In genomic region chr9:87465791-87466190, GRCh38 we compare ENCODE assay signal across 17 cellular contexts.
"Had no signal": no experiment of that assay in that cellular context is flagged by ENCODE, and none has a peak within 500 bp of the region (broad histone marks: within the 10 kb centered on the region; RNA-seq: fewer than 3 reads in every experiment).

No MANE protein-coding gene starts in this region.

- H3K4me3 Mint-ChIP-seq: activated naive CD8-positive, alpha-beta T cell; stimulated activated naive CD8-positive, alpha-beta T cell treated with anti-CD3 and anti-CD28 coated beads, Interleukin-15, Interleukin-2, amounts not matched to agents 100 ng/mL and 50 ng/mL, for 24 hours; T-helper 17 cell had no signal

- H3K27ac ChIP-seq: esophagus muscularis mucosa, heart right ventricle, left ventricle myocardium inferior, ovary, right lobe of liver, suprapubic skin, upper lobe of right lung, WERI-Rb-1 had no signal

- H3K9me3 Mint-ChIP-seq: stimulated activated naive CD8-positive, alpha-beta T cell treated with anti-CD3 and anti-CD28 coated beads, Interleukin-15, Interleukin-2, amounts not matched to agents 100 ng/mL and 50 ng/mL, for 24 hours had no signal

- H3K27ac Mint-ChIP-seq: activated naive CD8-positive, alpha-beta T cell; stimulated activated naive CD8-positive, alpha-beta T cell treated with anti-CD3 and anti-CD28 coated beads, Interleukin-15, Interleukin-2, amounts not matched to agents 100 ng/mL and 50 ng/mL, for 24 hours; T-helper 17 cell had no signal

- H3K27me3 Mint-ChIP-seq: activated naive CD8-positive, alpha-beta T cell; stimulated activated naive CD8-positive, alpha-beta T cell treated with anti-CD3 and anti-CD28 coated beads, Interleukin-15, Interleukin-2, amounts not matched to agents 100 ng/mL and 50 ng/mL, for 24 hours had no signal

- H3K36me3 ChIP-seq: esophagus muscularis mucosa, heart right ventricle, left ventricle myocardium inferior, ovary, right lobe of liver, suprapubic skin, upper lobe of right lung, WERI-Rb-1 had no signal

- H3K4me1 Mint-ChIP-seq: T-helper 17 cell had no signal

- H3K36me3 Mint-ChIP-seq: activated naive CD8-positive, alpha-beta T cell had no signal

- H3K4me1 ChIP-seq: left ventricle myocardium inferior, right lobe of liver had no signal

- H3K27me3 ChIP-seq: esophagus muscularis mucosa, heart right ventricle, ovary, right lobe of liver, suprapubic skin, upper lobe of right lung had no signal

- H3K9me3 ChIP-seq: esophagus muscularis mucosa, heart right ventricle, left ventricle myocardium inferior, ovary, right lobe of liver, suprapubic skin, upper lobe of right lung had no signal

- DNase-seq: activated CD4-positive, alpha-beta T cell treated with anti-CD3 and anti-CD28 coated beads, Interleukin-2, amount 50 U/mL, for 48 hours; effector CD4-positive, alpha-beta T cell; heart right ventricle; left ventricle myocardium inferior; mammary epithelial cell; ovary; right lobe of liver; small intestine; stimulated activated CD4-positive, alpha-beta T cell treated with anti-CD3 and anti-CD28 coated beads, Interleukin-15, amount 100 ng/mL, for 24 hours; stimulated activated CD4-positive, alpha-beta T cell treated with anti-CD3 and anti-CD28 coated beads, Interleukin-2, amount 100 ng/mL, for 48 hours; T-helper 17 cell; upper lobe of right lung; WERI-Rb-1 had no signal

- H3K4me3 ChIP-seq: esophagus muscularis mucosa, heart right ventricle, left ventricle myocardium inferior, ovary, right lobe of liver, suprapubic skin, upper lobe of right lung had no signal
